7 cellular contexts compared by ENCODE assay signal in genomic region chrX:63209645-63210044, GRCh38.
DNase-seq lines count a peak whose midpoint lies in the region; ATAC-seq, FAIRE-seq and TF ChIP-seq lines count a peak whose summit lies in the region.
"Not testable (repeated sequence)": the region's sequence is repeated elsewhere in the genome, so short reads cannot be mapped to it uniquely, and the experiment has no call there.

No MANE protein-coding gene starts in this region.

- no CpG with 5 or more reads among the region's 1 CpG for WGBS in HepG2 (ENCODE audit: low lambda C conversion rate)

- not testable (repeated sequence) for H3K4me1 ChIP-seq in HepG2 (ENCODE audit: insufficient read depth, low read length)

- BruUV-seq in HepG2 (replicated peaks; lab: Mats Ljungman, UMichigan): not testable (repeated sequence)

- in situ Hi-C loops in HepG2 (cut with HindIII; ENCODE audit: extremely low pct_ligation_motif_present, low pct_unique_long_range_greater_than_20kb): not testable (repeated sequence)

- not testable (repeated sequence) for TF ChIP-seq RAD21 in HepG2 (CRISPR knock-in tag; IDR thresholded peaks at IDR 0.05)

- FAIRE-seq in HepG2 (lab: Jason Lieb, UNC): not testable (repeated sequence)

- ATAC-seq in GM18519 (IDR thresholded peaks at IDR 0.05; ENCODE audit: low FRiP score, unreplicated experiment) (peak; percentile 71), GM19328 (IDR thresholded peaks at IDR 0.05; ENCODE audit: unreplicated experiment) (peak; percentile 60), GM21576 (IDR thresholded peaks at IDR 0.05; ENCODE audit: unreplicated experiment) (peak; percentile 55), HG02852 (IDR thresholded peaks at IDR 0.05; ENCODE audit: unreplicated experiment) (peak; percentile 54), HG03354 (IDR thresholded peaks at IDR 0.05; ENCODE audit: poor library complexity, severe bottlenecking, unreplicated experiment) (peak; percentile 60), SK-N-SH treated with all-trans-retinoic acid at 6 μM for 48 hours (peak; percentile 54; the same call in 1 of the 3 replicates), HepG2 (peak; percentile 83)

- not testable (repeated sequence) for H3K79me2 ChIP-seq in HepG2 (ENCODE audit: insufficient read depth, low read length)

- H2AFZ ChIP-seq in HepG2 (ENCODE audit: low read length): not testable (repeated sequence)

- POLR2A ChIA-PET in HepG2 (lab: Yijun Ruan, JAX): not testable (repeated sequence)

- H3K27me3 ChIP-seq in HepG2 (ENCODE audit: control insufficient read depth in 1 of 2, insufficient read depth in 2 of 2, low read length in 2 of 2): not testable (repeated sequence)

- CTCF ChIA-PET in HepG2 (lab: Yijun Ruan, JAX; ENCODE audit: low intra/inter-chr PET ratio, low total read pairs): not testable (repeated sequence)

- H3K27ac ChIP-seq in HepG2 (ENCODE audit: extremely low read length, insufficient read depth, low read length): not testable (repeated sequence)

- not testable (repeated sequence) for TF ChIP-seq CTCF in HepG2 (CRISPR knock-in tag; IDR thresholded peaks at IDR 0.05)

- H3K4me3 ChIP-seq in HepG2 (replicated peaks in 1 of 3; ENCODE audit: insufficient read depth in 1 of 3, low read depth in 2 of 3, low read length in 3 of 3): not testable (repeated sequence)

- not testable (repeated sequence) for H4K20me1 ChIP-seq in HepG2 (ENCODE audit: insufficient read depth, low read length)

- H3K36me3 ChIP-seq in HepG2 (replicated peaks in 1 of 2; ENCODE audit: control insufficient read depth in 1 of 2, insufficient read depth in 2 of 2, low read length in 2 of 2): not testable (repeated sequence)

- not testable (repeated sequence) for DNase-seq in HepG2 (ENCODE audit: low spot score)

- not testable (repeated sequence) for H3K9ac ChIP-seq in HepG2 (ENCODE audit: insufficient read depth, low read depth, low read length)

- not testable (repeated sequence) for H3K4me2 ChIP-seq in HepG2 (ENCODE audit: low read depth, low read length)

- TF ChIP-seq POLR2A in HepG2 (IDR thresholded peaks at IDR 0.05; ENCODE audit: insufficient read depth in 1 of 2, low read depth in 2 of 2, low read length in 2 of 2): not testable (repeated sequence)

- H3K9me3 ChIP-seq in HepG2 (ENCODE audit: low read length): not testable (repeated sequence)

- intact Hi-C loops in HepG2 (cut with micrococcal nuclease; ENCODE audit: unreplicated experiment): not testable (repeated sequence)

- not testable (repeated sequence) for TF ChIP-seq EP300 in HepG2 (IDR thresholded peaks at IDR 0.05; ENCODE audit: low read depth in 2 of 2, low read length in 2 of 2); HepG2 (CRISPR knock-in tag; IDR thresholded peaks at IDR 0.05; ENCODE audit: borderline replicate concordance)
